Comparison of ENCODE assay signal across 9 cellular contexts in genomic region chr12:11761869-11762567, GRCh38.
DNase-seq lines count a peak whose midpoint lies in the region; ATAC-seq and TF ChIP-seq lines count a peak whose summit lies in the region.
"Had no signal": no experiment of that assay in that cellular context is flagged by ENCODE, and none has a peak within 500 bp of the region (broad histone marks: within the 10 kb centered on the region; RNA-seq: fewer than 3 reads in every experiment).

No MANE protein-coding gene starts in this region.

- intact Hi-C loops in CD8-positive, alpha-beta T cell (cut with DNase I, micrococcal nuclease): no loop called here

- H3K9me2 ChIP-seq in SK-N-SH: no peaks in the 10 kb centered on the region

- H3K4me3 Mint-ChIP-seq in CD8-positive, alpha-beta T cell: no peak overlapping the region

- TF ChIP-seq CTCF in SK-N-SH (IDR thresholded peaks at IDR 0.05) (no peak), Peyer's patch (IDR thresholded peaks at IDR 0.05) (no peak), suprapubic skin (IDR thresholded peaks at IDR 0.05) (no peak)
- no peak for TF ChIP-seq CTCF in CD8-positive, alpha-beta T cell (IDR thresholded peaks at IDR 0.05)

- CTCF ChIA-PET in SK-N-SH (lab: Yijun Ruan, JAX): interaction anchor here (1.4 kb wide), 1 partner anchor 12 kb away, joined by 4 read pairs; no protein-coding TSS in a partner anchor
- CTCF ChIA-PET in CD8-positive, alpha-beta T cell (lab: Charles Lee): interaction anchor here (1.7 kb wide), 1 partner anchor 13 kb away, joined by 5 read pairs; no protein-coding TSS in a partner anchor

- H3K36me3 ChIP-seq in SK-N-SH (replicated peaks in 1 of 2; ENCODE audit: control insufficient read depth in 1 of 2, insufficient read depth in 2 of 2, low read length in 1 of 2) (peaks cover 0 to 11% of the 10 kb centered on the region in 2 experiments), Peyer's patch (no peaks in the 10 kb centered on the region), suprapubic skin (no peaks in the 10 kb centered on the region)
- no peaks in the 10 kb centered on the region for H3K36me3 ChIP-seq in CD8-positive, alpha-beta T cell (ENCODE audit: insufficient read depth, low read length)

- no peak overlapping the region for H3K27ac Mint-ChIP-seq in CD8-positive, alpha-beta T cell

- POLR2A ChIA-PET in SK-N-SH (lab: Yijun Ruan, JAX): no interaction called here
- POLR2A ChIA-PET in CD8-positive, alpha-beta T cell (lab: Charles Lee): interaction anchor here (0.6 kb wide), 1 partner anchor 306 kb away, joined by 3 read pairs; no protein-coding TSS in a partner anchor

- no peak for ATAC-seq in SK-N-SH treated with all-trans-retinoic acid at 6 μM for 48 hours
- peak; percentile 48 for ATAC-seq in HG02623 (IDR thresholded peaks at IDR 0.05; ENCODE audit: unreplicated experiment)
- no peak for ATAC-seq in CD8-positive, alpha-beta T cell
- ATAC-seq: K562 had no signal

- WGBS in SK-N-SH (ENCODE audit: low lambda C conversion rate): 93% methylated on average over 8 of the region's 8 CpGs
- 83% methylated on average over 8 of the region's 8 CpGs for WGBS in suprapubic skin

- H4K20me1 ChIP-seq in SK-N-SH (ENCODE audit: insufficient read depth): no peaks in the 10 kb centered on the region

- H3K9ac ChIP-seq in SK-N-SH: no peak overlapping the region

- H3F3A ChIP-seq in SK-N-SH (replicated peaks; ENCODE audit: insufficient read depth): peaks cover 18% of the 10 kb centered on the region

- DNase-seq in SK-N-SH (no peak), Peyer's patch (peak in 1 of 3 donors; percentile 64), suprapubic skin (ENCODE audit: low spot score in 2 of 2) (no peak), Kasumi-1 (lab: John Stamatoyannopoulos, UW) (no peak), cerebellar cortex (ENCODE audit: low spot score) (no peak)
- DNase-seq in CD8-positive, alpha-beta T cell: no peak

- H3K4me1 ChIP-seq in SK-N-SH (ENCODE audit: control insufficient read depth in 1 of 2, insufficient read depth in 2 of 2, low read depth in 1 of 2, low read length in 1 of 2) (peaks cover 24 to 50% of the 10 kb centered on the region in 2 experiments), Peyer's patch (peaks cover 0 to 62% (median 21%) of the 10 kb centered on the region in 4 donors), suprapubic skin (peaks cover 44% of the 10 kb centered on the region)
- peaks cover 22% of the 10 kb centered on the region for H3K4me1 ChIP-seq in CD8-positive, alpha-beta T cell (ENCODE audit: insufficient read depth, low read length)

- TF ChIP-seq EP300 in SK-N-SH (IDR thresholded peaks at IDR 0.05; ENCODE audit: borderline replicate concordance in 1 of 2, low read depth in 1 of 2, low read length in 1 of 2) (no peak), suprapubic skin (IDR thresholded peaks at IDR 0.05) (no peak)

- H3K27me3 ChIP-seq in SK-N-SH (ENCODE audit: insufficient read depth) (no peaks in the 10 kb centered on the region), Peyer's patch (no peaks in the 10 kb centered on the region), suprapubic skin (no peaks in the 10 kb centered on the region)
- no peaks in the 10 kb centered on the region for H3K27me3 ChIP-seq in CD8-positive, alpha-beta T cell (ENCODE audit: insufficient read depth, low read length)

- H3K4me3 ChIP-seq in SK-N-SH (ENCODE audit: low read depth in 2 of 2, low read length in 1 of 2): no peak overlapping the region
- no peak overlapping the region for H3K4me3 ChIP-seq in Peyer's patch
- no peak overlapping the region for H3K4me3 ChIP-seq in suprapubic skin
- no peak overlapping the region for H3K4me3 ChIP-seq in CD8-positive, alpha-beta T cell (ENCODE audit: low read depth, low read length)
- H3K4me3 ChIP-seq: K562 had no signal

- H3K27me3 Mint-ChIP-seq in CD8-positive, alpha-beta T cell (ENCODE audit: low read depth): no peaks in the 10 kb centered on the region

- TF ChIP-seq RAD21 in SK-N-SH (IDR thresholded peaks at IDR 0.05; ENCODE audit: low read length): no peak

- no peak for TF ChIP-seq POLR2A in Peyer's patch (IDR thresholded peaks at IDR 0.05)
- TF ChIP-seq POLR2A in suprapubic skin (IDR thresholded peaks at IDR 0.05): no peak

- peaks cover 49% of the 10 kb centered on the region for H3K4me1 Mint-ChIP-seq in CD8-positive, alpha-beta T cell (ENCODE audit: low read depth)

- H3K27ac ChIP-seq in SK-N-SH (ENCODE audit: low read depth in 2 of 2, low read length in 1 of 2) (peak overlapping the region in 1 of 2 experiments; percentile 89; a peak in 2 of 4 replicates), Peyer's patch (peak overlapping the region; percentile 58 to 81 (median 68)), suprapubic skin (peak overlapping the region; percentile 0)
- no peak overlapping the region for H3K27ac ChIP-seq in CD8-positive, alpha-beta T cell (ENCODE audit: low read depth, low read length)

- peaks cover 27% of the 10 kb centered on the region; the same call in 1 of the 2 replicates for H3K79me2 ChIP-seq in SK-N-SH (ENCODE audit: insufficient read depth)

- no peak overlapping the region for H2AFZ ChIP-seq in SK-N-SH (ENCODE audit: low read depth)

- H3K9me3 ChIP-seq in SK-N-SH: no peaks in the 10 kb centered on the region
- no peaks in the 10 kb centered on the region for H3K9me3 ChIP-seq in Peyer's patch
- H3K9me3 ChIP-seq in suprapubic skin: no peaks in the 10 kb centered on the region
- H3K9me3 ChIP-seq in CD8-positive, alpha-beta T cell (ENCODE audit: low read length): no peaks in the 10 kb centered on the region

- 0 out of 2 replicates have a peak overlapping the region, but pooled peaks have one; percentile 13 for H3K4me2 ChIP-seq in SK-N-SH

- H3K36me3 Mint-ChIP-seq in CD8-positive, alpha-beta T cell: no peaks in the 10 kb centered on the region

- H3K9me3 Mint-ChIP-seq in CD8-positive, alpha-beta T cell: no peaks in the 10 kb centered on the region

TF ChIP-seq in SK-N-SH, 30 proteins besides CTCF, POLR2A, EP300 and RAD21 (continues in another document):
- TF ChIP-seq SIN3A (IDR thresholded peaks at IDR 0.05; ENCODE audit: borderline replicate concordance, low read depth, low read length) (no peak), REST (IDR thresholded peaks at IDR 0.05; ENCODE audit: low read depth, low read length) (no peak), FOXJ3 (CRISPR knock-in tag; IDR thresholded peaks at IDR 0.05) (no peak), FOXM1 (IDR thresholded peaks at IDR 0.05; ENCODE audit: low read depth) (no peak), TEAD4 (IDR thresholded peaks at IDR 0.05; ENCODE audit: borderline replicate concordance, insufficient read depth) (no peak), GATA2 (CRISPR knock-in tag; IDR thresholded peaks at IDR 0.05) (no peak)

TF ChIP-seq in SK-N-SH treated with all-trans-retinoic acid at 6 μM for 48 hours, 23 proteins besides CTCF, POLR2A, EP300 and RAD21:
- no peak for TF ChIP-seq ESRRG (CRISPR knock-in tag; IDR thresholded peaks at IDR 0.05)
- TF ChIP-seq POU6F1 (CRISPR knock-in tag; IDR thresholded peaks at IDR 0.05; ENCODE audit: borderline replicate concordance, low read depth): no peak
- no peak for TF ChIP-seq ZNF70 (CRISPR knock-in tag; IDR thresholded peaks at IDR 0.05)
- no peak for TF ChIP-seq ZNF565 (CRISPR knock-in tag; conservative IDR thresholded peaks at IDR 0.05; ENCODE audit: low read depth)
- TF ChIP-seq CREB5 (CRISPR knock-in tag; IDR thresholded peaks at IDR 0.05; ENCODE audit: low read depth): no peak
- TF ChIP-seq PPARA (CRISPR knock-in tag; IDR thresholded peaks at IDR 0.05; ENCODE audit: borderline replicate concordance): no peak
- TF ChIP-seq ZFP30 (CRISPR knock-in tag; IDR thresholded peaks at IDR 0.05): no peak
- no peak for TF ChIP-seq ZC3H10 (CRISPR knock-in tag; IDR thresholded peaks at IDR 0.05)
- TF ChIP-seq SNAI2 (CRISPR knock-in tag; IDR thresholded peaks at IDR 0.05): no peak
